Comparison of ENCODE assay signal across 23 cellular contexts in genomic region chr2:218319813-218320360, GRCh38. TPM values are rescaled to one million over a fixed set of nuclear protein-coding genes. Genes with fewer than 3 reads are reported as not detected.
A peak's percentile ranks its signal among the peaks of the same experiment; 100 is the strongest.
DNase-seq lines count a peak whose midpoint lies in the region; ATAC-seq, FAIRE-seq and TF ChIP-seq lines count a peak whose summit lies in the region.
"Had no signal": no experiment of that assay in that cellular context is flagged by ENCODE, and none has a peak within 500 bp of the region (broad histone marks: within the 10 kb centered on the region; RNA-seq: fewer than 3 reads in every experiment).

No MANE protein-coding gene starts in this region.

- ATAC-seq in T-cell (replicated peaks in 1 of 4) (no peak), HG03025 (IDR thresholded peaks at IDR 0.05; ENCODE audit: low FRiP score, unreplicated experiment) (no peak)
- ATAC-seq: A549; activated CD4-positive, alpha-beta T cell treated with anti-CD3 and anti-CD28 coated beads for 36 hours; stimulated activated effector memory CD8-positive, alpha-beta T cell treated with anti-CD3 and anti-CD28 coated beads, Interleukin-12 subunit alpha, Interleukin-12 subunit beta, amount 100 ng/mL, for 72 hours had no signal

- DNase-seq in NCI-H1417 (lab: John Stamatoyannopoulos, UW) (peak in 2 of 3 experiments; percentile 5 to 23), NCI-H1417 treated with DMSO at 0.1 percent for 48 hours (lab: John Stamatoyannopoulos, UW) (no peak), T-cell (no peak), mesothelial cell of epicardium (ENCODE audit: low spot score in 2 of 2, unreplicated experiment in 2 of 2) (no peak), DMS53 treated with DMSO at 0.1 percent for 48 hours (lab: John Stamatoyannopoulos, UW; ENCODE audit: unreplicated experiment) (no peak), GM12892 (ENCODE audit: insufficient read length) (no peak)
- DNase-seq: activated CD4-positive, alpha-beta T cell treated with anti-CD3 and anti-CD28 coated beads for 36 hours; effector CD4-positive, alpha-beta T cell; Kasumi-1; midbrain; NCI-H1694 treated with DMSO at 0.1 percent for 48 hours; NCI-H345 had no signal

- H3K4me1 Mint-ChIP-seq in T-cell (peaks cover 63 to 78% (median 68%) of the 10 kb centered on the region in 3 donors), mesothelial cell of epicardium (peaks cover 72% of the 10 kb centered on the region)

- TF ChIP-seq POLR2A in GM12892 (IDR thresholded peaks at IDR 0.05; ENCODE audit: low read depth, low read length), result no peak

- TF ChIP-seq CTCF in HEK293 (tag by site-specific recombination; IDR thresholded peaks at IDR 0.05), result no peak
- TF ChIP-seq CTCF in mesothelial cell of epicardium (IDR thresholded peaks at IDR 0.05; ENCODE audit: unreplicated experiment), result no peak

- H3K36me3 Mint-ChIP-seq in T-cell (no peaks in the 10 kb centered on the region), mesothelial cell of epicardium (no peaks in the 10 kb centered on the region)
- H3K36me3 Mint-ChIP-seq: neural progenitor cell; stimulated activated effector memory CD8-positive, alpha-beta T cell treated with anti-CD3 and anti-CD28 coated beads, Interleukin-12 subunit alpha, Interleukin-12 subunit beta, amount 100 ng/mL, for 72 hours had no signal

- no peak overlapping the region for H3K4me3 Mint-ChIP-seq in T-cell
- no peak overlapping the region for H3K4me3 Mint-ChIP-seq in mesothelial cell of epicardium
- H3K4me3 Mint-ChIP-seq: activated CD4-positive, alpha-beta T cell treated with anti-CD3 and anti-CD28 coated beads for 36 hours; activated naive CD4-positive, alpha-beta T cell treated with anti-CD3 and anti-CD28 coated beads, Interleukin-2, amount 50 U/mL, for 24 hours; neural progenitor cell; stimulated activated effector memory CD8-positive, alpha-beta T cell treated with anti-CD3 and anti-CD28 coated beads, Interleukin-12 subunit alpha, Interleukin-12 subunit beta, amount 100 ng/mL, for 72 hours had no signal

- CTCF ChIA-PET in HEK293 (lab: Yijun Ruan, JAX), result interaction anchor here (0.6 to 1.1 kb wide), 4 partner anchors 10 to 1700 kb away, joined by 3 read pairs; no protein-coding TSS in a partner anchor
- CTCF ChIA-PET in T-cell (lab: Charles Lee), result no interaction called here

- peaks cover 7% of the 10 kb centered on the region for H3K4me1 ChIP-seq in HEK293 (ENCODE audit: control insufficient read depth, insufficient read depth, low read length)

- no peak overlapping the region for H3K4me3 ChIP-seq in HEK293 (ENCODE audit: low read depth, low read length)
- H3K4me3 ChIP-seq: A549, BLaER1, esophagus muscularis mucosa, neural progenitor cell, prostate gland had no signal

- H3K27ac ChIP-seq in HEK293 (ENCODE audit: extremely low read depth, low read depth, low read length), result no peak overlapping the region
- H3K27ac ChIP-seq: A549, BLaER1, esophagus muscularis mucosa, neural progenitor cell had no signal

- POLR2A ChIA-PET in HEK293 (lab: Yijun Ruan, JAX), result no interaction called here
- POLR2A ChIA-PET in T-cell (lab: Charles Lee), result interaction anchor here in 1 of 2 donors (0.6 kb wide), 1 partner anchor 26 kb away, joined by 9 read pairs; no protein-coding TSS in a partner anchor

- H3K27me3 Mint-ChIP-seq in T-cell (peaks cover 0 to 8% of the 10 kb centered on the region in 2 donors), mesothelial cell of epicardium (ENCODE audit: low read depth) (no peaks in the 10 kb centered on the region)
- H3K27me3 Mint-ChIP-seq: activated naive CD4-positive, alpha-beta T cell treated with anti-CD3 and anti-CD28 coated beads, Interleukin-2, amount 50 U/mL, for 24 hours had no signal

- no peaks in the 10 kb centered on the region for H3K36me3 ChIP-seq in HEK293 (ENCODE audit: control insufficient read depth in 2 of 2, insufficient read depth in 1 of 2, low read length in 2 of 2)
- H3K36me3 ChIP-seq: BLaER1, esophagus muscularis mucosa, neural progenitor cell, prostate gland had no signal

- H3K27ac Mint-ChIP-seq in T-cell, result peak overlapping the region; percentile 20 to 28
- peak overlapping the region; percentile 77 for H3K27ac Mint-ChIP-seq in mesothelial cell of epicardium
- H3K27ac Mint-ChIP-seq: activated CD4-positive, alpha-beta T cell treated with anti-CD3 and anti-CD28 coated beads for 36 hours; activated naive CD4-positive, alpha-beta T cell treated with anti-CD3 and anti-CD28 coated beads, Interleukin-2, amount 50 U/mL, for 24 hours; neural progenitor cell; stimulated activated effector memory CD8-positive, alpha-beta T cell treated with anti-CD3 and anti-CD28 coated beads, Interleukin-12 subunit alpha, Interleukin-12 subunit beta, amount 100 ng/mL, for 72 hours had no signal

- H3K9me3 Mint-ChIP-seq in T-cell, result peaks cover 0 to 3% (median 0%) of the 10 kb centered on the region in 3 donors
- no peaks in the 10 kb centered on the region for H3K9me3 Mint-ChIP-seq in mesothelial cell of epicardium
- H3K9me3 Mint-ChIP-seq: activated naive CD4-positive, alpha-beta T cell treated with anti-CD3 and anti-CD28 coated beads, Interleukin-2, amount 50 U/mL, for 24 hours; stimulated activated effector memory CD8-positive, alpha-beta T cell treated with anti-CD3 and anti-CD28 coated beads, Interleukin-12 subunit alpha, Interleukin-12 subunit beta, amount 100 ng/mL, for 72 hours had no signal

- no peak for FAIRE-seq in GM12892 (lab: Jason Lieb, UNC)
- FAIRE-seq: A549, H1, TTC549 had no signal

- no peaks in the 10 kb centered on the region for H3K9me3 ChIP-seq in HEK293 (ENCODE audit: control insufficient read depth, insufficient read depth, low read depth, low read length)
- H3K9me3 ChIP-seq: A549, BLaER1, esophagus muscularis mucosa, prostate gland had no signal

TF ChIP-seq in HEK293, 187 proteins besides CTCF, POLR2A, EP300 and RAD21 (continues in another document):
- TF ChIP-seq KLF10 (tag by site-specific recombination; IDR thresholded peaks at IDR 0.05) (peak; percentile 53; the same call in 1 of the 2 replicates), ELK4 (IDR thresholded peaks at IDR 0.05; ENCODE audit: borderline replicate concordance, low read depth, low read length) (no peak), ZNF184 (tag by site-specific recombination; IDR thresholded peaks at IDR 0.05) (peak; percentile 83; the same call in 1 of the 2 replicates), ZNF169 (tag by site-specific recombination; IDR thresholded peaks at IDR 0.05) (no peak), ZNF549 (tag by site-specific recombination; IDR thresholded peaks at IDR 0.05) (no peak; the same call in 1 of the 2 replicates), ZNF274 (IDR thresholded peaks at IDR 0.05; ENCODE audit: low read length) (no peak), ZNF274 (tag by site-specific recombination; IDR thresholded peaks at IDR 0.05; ENCODE audit: borderline replicate concordance) (no peak), ZNF623 (tag by site-specific recombination; IDR thresholded peaks at IDR 0.05) (peak; percentile 92), ZNF37A (tag by site-specific recombination; IDR thresholded peaks at IDR 0.05) (0 out of 2 replicates have a peak, but pooled peaks have one; percentile 60), ZBTB44 (tag by site-specific recombination; IDR thresholded peaks at IDR 0.05) (0 out of 2 replicates have a peak, but pooled peaks have one; percentile 69), ZNF692 (tag by site-specific recombination; IDR thresholded peaks at IDR 0.05) (no peak)

RNA-seq across cellular contexts. Expression of gene TMBIM1, which starts 27.6 kb away (rescaled TPM):
- total RNA-seq in T-cell, result 100 to 1,000 TPM in 3 of 5 donors, 10 to 100 TPM in 2; 78.8 to 166 (median 144) TPM
- 74.9 to 82.6 TPM (median 80.7 TPM) in 3 replicates for total RNA-seq in mesothelial cell of epicardium
- polyA plus RNA-seq in GM12892 (2012; ENCODE audit: missing spikeins), result 18.7 TPM

RNA-seq across cellular contexts. Expression of gene CATIP, which starts 36.8 kb away (rescaled TPM):
- total RNA-seq in T-cell (not detected), mesothelial cell of epicardium (0.16 TPM in 1 of 3 replicates, not detected in the others)
- not detected for polyA plus RNA-seq in GM12892 (2012; ENCODE audit: missing spikeins)
- total RNA-seq: activated CD4-positive, alpha-beta T cell treated with anti-CD3 and anti-CD28 coated beads for 36 hours; esophagus muscularis mucosa; H1 had no signal
- polyA plus RNA-seq: H1 had no signal

RNA-seq across cellular contexts. Expression of gene PNKD, which starts 49.6 kb away (rescaled TPM):
- total RNA-seq in T-cell, result 10 to 100 TPM; 17.4 to 33.1 (median 30.6) TPM
- 63.2 to 70.4 TPM (median 69.5 TPM) in 3 replicates for total RNA-seq in mesothelial cell of epicardium
- 41.8 TPM for polyA plus RNA-seq in GM12892 (2012; ENCODE audit: missing spikeins)

RNA-seq across cellular contexts. Expression of gene AAMP, which starts 50.0 kb away (rescaled TPM):
- total RNA-seq in T-cell (10 to 100 TPM; 46.2 to 71.3 (median 67.4) TPM), mesothelial cell of epicardium (66.6 to 67.2 TPM (median 67.1 TPM) in 3 replicates)
- polyA plus RNA-seq in GM12892 (2012; ENCODE audit: missing spikeins), result 57.6 TPM

RNA-seq across cellular contexts. Expression of gene GPBAR1, which starts 59.1 kb away (rescaled TPM):
- total RNA-seq in T-cell, result 1 to 10 TPM in 4 of 5 donors, under 1 TPM in 1; 0.89 to 2.7 (median 1.2) TPM
- total RNA-seq in mesothelial cell of epicardium, result 0.55 to 0.93 TPM (median 0.78 TPM) in 3 replicates
- 0.21 TPM for polyA plus RNA-seq in GM12892 (2012; ENCODE audit: missing spikeins)

Comparison
In these comparisons a context has a peak if more than half of its experiments do, and no peak if none do; other contexts are left out.
1. DNase-seq: peak in NCI-H1417 (2 of 3); none in NCI-H1417 treated with DMSO at 0.1 percent for 48 hours (single experiment), T-cell (0 of 34), mesothelial cell of epicardium (0 of 2), DMS53 treated with DMSO at 0.1 percent for 48 hours (single experiment) and GM12892 (single experiment).